ENCODE assay signal across 9 cellular contexts in genomic region chr3:180990494-180990893, GRCh38. TPM values are rescaled to one million over a fixed set of nuclear protein-coding genes. Genes with fewer than 3 reads are reported as not detected.
A peak's percentile ranks its signal among the peaks of the same experiment; 100 is the strongest.
DNase-seq lines count a peak whose midpoint lies in the region; ATAC-seq and TF ChIP-seq lines count a peak whose summit lies in the region.
"Had no signal": no experiment of that assay in that cellular context is flagged by ENCODE, and none has a peak within 500 bp of the region (broad histone marks: within the 10 kb centered on the region; RNA-seq: fewer than 3 reads in every experiment).

No MANE protein-coding gene starts in this region.

- TF ChIP-seq CTCF in mesothelial cell of epicardium (IDR thresholded peaks at IDR 0.05; ENCODE audit: unreplicated experiment), result no peak

- H3K27me3 Mint-ChIP-seq in stimulated activated naive CD8-positive, alpha-beta T cell treated with anti-CD3 and anti-CD28 coated beads, Interleukin-15, Interleukin-2, amounts not matched to agents 100 ng/mL and 50 ng/mL, for 24 hours, result peaks cover 7% of the 10 kb centered on the region
- H3K27me3 Mint-ChIP-seq in activated naive CD8-positive, alpha-beta T cell treated with anti-CD3 and anti-CD28 coated beads, Interleukin-2, amount 10 ng/mL, durations not matched to agents 7 days and 5 days, result no peaks in the 10 kb centered on the region
- peaks cover 24% of the 10 kb centered on the region for H3K27me3 Mint-ChIP-seq in mesothelial cell of epicardium (ENCODE audit: low read depth)

- DNase-seq in stimulated activated naive CD8-positive, alpha-beta T cell treated with anti-CD3 and anti-CD28 coated beads, Interleukin-15, Interleukin-2, amounts not matched to agents 100 U/mL and 50 U/mL, for 24 hours, result no peak
- no peak for DNase-seq in activated naive CD8-positive, alpha-beta T cell treated with anti-CD3 and anti-CD28 coated beads, Interleukin-2, amount 10 ng/mL, durations not matched to agents 7 days and 5 days
- DNase-seq in mesothelial cell of epicardium (ENCODE audit: low spot score in 2 of 2, unreplicated experiment in 2 of 2) (no peak), HPDE6-E6E7 (ENCODE audit: extremely low spot score) (no peak), iPS-NIHi11 (ENCODE audit: low spot score) (no peak)
- no peak for DNase-seq in stimulated activated naive CD4-positive, alpha-beta T cell treated with Interleukin-2 at 50 U/mL for 16 hours (lab: John Stamatoyannopoulos, UW)
- no peak for DNase-seq in stimulated activated CD4-positive, alpha-beta T cell treated with anti-CD3 and anti-CD28 coated beads, Interleukin-4, amount 100 ng/mL, for 1 hour
- DNase-seq: activated CD4-positive, alpha-beta T cell treated with anti-CD3 and anti-CD28 coated beads for 48 hours had no signal

- H3K36me3 Mint-ChIP-seq in stimulated activated naive CD8-positive, alpha-beta T cell treated with anti-CD3 and anti-CD28 coated beads, Interleukin-15, Interleukin-2, amounts not matched to agents 100 ng/mL and 50 ng/mL, for 24 hours (ENCODE audit: low read depth), result peaks cover 22% of the 10 kb centered on the region
- peaks cover 4% of the 10 kb centered on the region for H3K36me3 Mint-ChIP-seq in activated naive CD8-positive, alpha-beta T cell treated with anti-CD3 and anti-CD28 coated beads, Interleukin-2, amount 10 ng/mL, durations not matched to agents 7 days and 5 days
- H3K36me3 Mint-ChIP-seq in mesothelial cell of epicardium, result peaks cover 10% of the 10 kb centered on the region

- H3K27ac Mint-ChIP-seq in stimulated activated naive CD8-positive, alpha-beta T cell treated with anti-CD3 and anti-CD28 coated beads, Interleukin-15, Interleukin-2, amounts not matched to agents 100 ng/mL and 50 ng/mL, for 24 hours, result no peak overlapping the region
- H3K27ac Mint-ChIP-seq in activated naive CD8-positive, alpha-beta T cell treated with anti-CD3 and anti-CD28 coated beads, Interleukin-2, amount 10 ng/mL, durations not matched to agents 7 days and 5 days, result no peak overlapping the region
- no peak overlapping the region for H3K27ac Mint-ChIP-seq in mesothelial cell of epicardium

- no peak for ATAC-seq in stimulated activated naive CD8-positive, alpha-beta T cell treated with anti-CD3 and anti-CD28 coated beads, Interleukin-15, Interleukin-2, amounts not matched to agents 100 U/mL and 50 U/mL, for 24 hours
- no peak for ATAC-seq in activated naive CD8-positive, alpha-beta T cell treated with anti-CD3 and anti-CD28 coated beads, Interleukin-2, amount 10 ng/mL, durations not matched to agents 7 days and 5 days (ENCODE audit: low read depth)

- peak overlapping the region; percentile 99 for H3K4me3 Mint-ChIP-seq in stimulated activated naive CD8-positive, alpha-beta T cell treated with anti-CD3 and anti-CD28 coated beads, Interleukin-15, Interleukin-2, amounts not matched to agents 100 ng/mL and 50 ng/mL, for 24 hours
- peak overlapping the region; percentile 97 for H3K4me3 Mint-ChIP-seq in activated naive CD8-positive, alpha-beta T cell treated with anti-CD3 and anti-CD28 coated beads, Interleukin-2, amount 10 ng/mL, durations not matched to agents 7 days and 5 days
- H3K4me3 Mint-ChIP-seq in mesothelial cell of epicardium, result peak overlapping the region; percentile 97

- H3K9me3 Mint-ChIP-seq in stimulated activated naive CD8-positive, alpha-beta T cell treated with anti-CD3 and anti-CD28 coated beads, Interleukin-15, Interleukin-2, amounts not matched to agents 100 ng/mL and 50 ng/mL, for 24 hours, result no peaks in the 10 kb centered on the region
- H3K9me3 Mint-ChIP-seq in activated naive CD8-positive, alpha-beta T cell treated with anti-CD3 and anti-CD28 coated beads, Interleukin-2, amount 10 ng/mL, durations not matched to agents 7 days and 5 days, result no peaks in the 10 kb centered on the region
- H3K9me3 Mint-ChIP-seq in mesothelial cell of epicardium, result no peaks in the 10 kb centered on the region

- peaks cover 32% of the 10 kb centered on the region for H3K4me1 Mint-ChIP-seq in stimulated activated naive CD8-positive, alpha-beta T cell treated with anti-CD3 and anti-CD28 coated beads, Interleukin-15, Interleukin-2, amounts not matched to agents 100 ng/mL and 50 ng/mL, for 24 hours (ENCODE audit: low read depth)
- H3K4me1 Mint-ChIP-seq in activated naive CD8-positive, alpha-beta T cell treated with anti-CD3 and anti-CD28 coated beads, Interleukin-2, amount 10 ng/mL, durations not matched to agents 7 days and 5 days, result peaks cover 14% of the 10 kb centered on the region
- H3K4me1 Mint-ChIP-seq in mesothelial cell of epicardium, result peaks cover 11% of the 10 kb centered on the region

- POLR2A ChIA-PET in activated naive CD8-positive, alpha-beta T cell treated with anti-CD3 and anti-CD28 coated beads, Interleukin-2, amount 10 ng/mL, durations not matched to agents 7 days and 5 days (lab: Charles Lee), result no interaction called here

RNA-seq across cellular contexts. Expression of gene DNAJC19, which starts 1.0 kb away (rescaled TPM):
- total RNA-seq in activated naive CD8-positive, alpha-beta T cell treated with anti-CD3 and anti-CD28 coated beads, Interleukin-2, amount 10 ng/mL, durations not matched to agents 7 days and 5 days, result 10 to 100 TPM; 51.7 to 63.7 TPM
- 33.0 to 37.8 TPM (median 35.0 TPM) in 3 replicates for total RNA-seq in mesothelial cell of epicardium
